In the genomic region with DNA sequence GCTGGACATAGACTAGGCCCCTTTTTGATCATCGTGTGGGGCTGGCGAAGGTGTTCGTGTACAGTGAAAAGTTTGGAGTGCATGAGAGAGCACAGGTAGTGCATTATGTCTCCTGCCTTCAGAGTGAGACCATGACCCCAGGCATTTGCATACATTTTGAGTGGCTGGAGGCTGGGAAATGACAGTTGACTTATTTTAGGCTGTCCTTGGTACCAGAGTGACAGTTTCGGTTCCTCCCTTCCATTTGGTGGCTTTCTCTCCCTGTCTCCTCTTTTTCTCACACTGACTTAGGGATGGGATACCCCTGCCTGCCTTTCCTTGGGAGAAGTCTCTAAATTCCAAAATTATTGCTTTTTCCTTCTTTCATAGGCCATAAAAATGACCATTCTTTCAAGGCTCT, we compare ENCODE assay signal across 20 cellular contexts. TPM values are rescaled to one million over a fixed set of nuclear protein-coding genes. Genes with fewer than 3 reads are reported as not detected.
A peak's percentile ranks its signal among the peaks of the same experiment; 100 is the strongest.
DNase-seq lines count a peak whose midpoint lies in the region; ATAC-seq and TF ChIP-seq lines count a peak whose summit lies in the region.
"Had no signal": no experiment of that assay in that cellular context is flagged by ENCODE, and none has a peak within 500 bp of the region (broad histone marks: within the 10 kb centered on the region; RNA-seq: fewer than 3 reads in every experiment).

No MANE protein-coding gene starts in this region.

- peak; percentile 90 for ATAC-seq in GM19351 (IDR thresholded peaks at IDR 0.05; ENCODE audit: unreplicated experiment)
- peak; percentile 76 for ATAC-seq in HG02642 (IDR thresholded peaks at IDR 0.05; ENCODE audit: poor library complexity, unreplicated experiment)
- peak; percentile 82 for ATAC-seq in HG03565 (IDR thresholded peaks at IDR 0.05; ENCODE audit: unreplicated experiment)
- no peak for ATAC-seq in right lobe of liver
- ATAC-seq in upper lobe of right lung: no peak
- ATAC-seq: heart right ventricle had no signal

- H3K36me3 ChIP-seq in GM06990 (ENCODE audit: control insufficient read depth, insufficient read depth, low read length) (no peaks in the 10 kb centered on the region), right lobe of liver (no peaks in the 10 kb centered on the region), upper lobe of right lung (no peaks in the 10 kb centered on the region)
- H3K36me3 ChIP-seq: cardiac muscle cell, heart right ventricle, neural progenitor cell had no signal

- H3K27me3 ChIP-seq in GM06990 (replicated peaks; ENCODE audit: control insufficient read depth, insufficient read depth, low read length) (no peaks in the 10 kb centered on the region), right lobe of liver (no peaks in the 10 kb centered on the region), upper lobe of right lung (no peaks in the 10 kb centered on the region)
- H3K27me3 ChIP-seq: cardiac muscle cell, heart right ventricle, neural progenitor cell had no signal

- H3K9me3 ChIP-seq in right lobe of liver: no peaks in the 10 kb centered on the region
- H3K9me3 ChIP-seq in upper lobe of right lung: no peaks in the 10 kb centered on the region
- H3K9me3 ChIP-seq: heart right ventricle had no signal

- no peak overlapping the region for H3K27ac ChIP-seq in right lobe of liver
- H3K27ac ChIP-seq in upper lobe of right lung: no peak overlapping the region
- H3K27ac ChIP-seq: cardiac muscle cell, heart right ventricle, neural progenitor cell, PC-9 had no signal

- TF ChIP-seq CTCF in GM06990 (IDR thresholded peaks at IDR 0.05; ENCODE audit: insufficient read depth, low read length, poor library complexity, severe bottlenecking): no peak
- no peak for TF ChIP-seq CTCF in right lobe of liver (IDR thresholded peaks at IDR 0.05)
- no peak for TF ChIP-seq CTCF in upper lobe of right lung (IDR thresholded peaks at IDR 0.05)

- WGBS in right lobe of liver (ENCODE audit: insufficient coverage, low coverage, low lambda C conversion rate, missing lambda C conversion rate): 67% methylated on average over 1 of the region's 4 CpGs

- intact Hi-C loops in right lobe of liver (cut with DNase I) (no loop called here), upper lobe of right lung (cut with DNase I) (no loop called here)

- peak; percentile 13 for DNase-seq in GM06990 (ENCODE audit: extremely low read depth, insufficient read length)
- DNase-seq in stimulated activated CD4-positive, alpha-beta T cell treated with anti-CD3 and anti-CD28 coated beads, Interleukin-4, amount 100 ng/mL, for 24 hours: no peak
- DNase-seq in right lobe of liver: no peak
- DNase-seq in upper lobe of right lung: no peak
- DNase-seq in NCI-H510A (lab: John Stamatoyannopoulos, UW): no peak
- DNase-seq: activated CD4-positive, alpha-beta T cell treated with anti-CD3 and anti-CD28 coated beads, Interleukin-2, amount 50 U/mL, for 4 hours; activated gamma-delta T cell; heart right ventricle; NCI-H2107; PC-9; stimulated activated CD4-positive, alpha-beta T cell treated with anti-CD3 and anti-CD28 coated beads, Interleukin-12 subunit alpha, Interleukin-12 subunit beta, amount 100 ng/mL, for 4 hours; T-helper 2 cell had no signal

- TF ChIP-seq POLR2A in right lobe of liver (IDR thresholded peaks at IDR 0.05): no peak

- H3K4me1 ChIP-seq in right lobe of liver: no peaks in the 10 kb centered on the region
- no peaks in the 10 kb centered on the region for H3K4me1 ChIP-seq in upper lobe of right lung
- H3K4me1 ChIP-seq: heart right ventricle, neural progenitor cell had no signal

- H3K4me3 ChIP-seq in GM06990 (replicated peaks; ENCODE audit: low read depth, low read length): no peak overlapping the region
- H3K4me3 ChIP-seq in right lobe of liver: no peak overlapping the region
- H3K4me3 ChIP-seq in upper lobe of right lung: no peak overlapping the region
- H3K4me3 ChIP-seq: cardiac muscle cell, heart right ventricle, neural progenitor cell, PC-9 had no signal

RNA-seq across cellular contexts. Expression of a gene that starts 20.1 kb away (rescaled TPM):
- total RNA-seq in right lobe of liver (not detected), upper lobe of right lung (not detected)
- total RNA-seq: A673, cardiac muscle cell, endothelial cell of umbilical vein, heart right ventricle, PC-9, urinary bladder had no signal

RNA-seq across cellular contexts. Expression of a gene that starts 24.9 kb away (rescaled TPM):
- not detected for total RNA-seq in right lobe of liver
- not detected for total RNA-seq in upper lobe of right lung
- total RNA-seq: cardiac muscle cell, endothelial cell of umbilical vein, heart right ventricle, PC-9 had no signal

Comparison
In these comparisons a context has a peak if more than half of its experiments do, and no peak if none do; other contexts are left out.
1. ATAC-seq: peak in GM19351 (single experiment), HG02642 (single experiment) and HG03565 (single experiment); none in right lobe of liver (0 of 4) and upper lobe of right lung (single experiment).